Comparison of ENCODE assay signal across 14 cellular contexts in genomic region chr12:65533177-65533883, GRCh38.
DNase-seq lines count a peak whose midpoint lies in the region; ATAC-seq and TF ChIP-seq lines count a peak whose summit lies in the region.
"Had no signal": no experiment of that assay in that cellular context is flagged by ENCODE, and none has a peak within 500 bp of the region (broad histone marks: within the 10 kb centered on the region; RNA-seq: fewer than 3 reads in every experiment).

No MANE protein-coding gene starts in this region.

- whole genome bisulfite sequencing in mesodermal cell (ENCODE audit: insufficient coverage in 2 of 2), 2 experiments, result 91 to 95% methylated on average over 9 of the region's 10 CpGs

- H3K4me1 Mint-ChIP-seq in Calu3 (ENCODE audit: low read depth, unreplicated experiment), result peaks cover 59% of the 10 kb centered on the region
- H3K4me1 Mint-ChIP-seq in activated naive CD8-positive, alpha-beta T cell treated with anti-CD3 and anti-CD28 coated beads for 36 hours, result peaks cover 1% of the 10 kb centered on the region

- peak overlapping the region; percentile 94 for H3K27ac Mint-ChIP-seq in Calu3 (ENCODE audit: unreplicated experiment)
- no peak overlapping the region for H3K27ac Mint-ChIP-seq in activated naive CD8-positive, alpha-beta T cell treated with anti-CD3 and anti-CD28 coated beads for 36 hours
- H3K27ac Mint-ChIP-seq: activated naive CD8-positive, alpha-beta T cell treated with anti-CD3 and anti-CD28 coated beads, Interleukin-2, amount 10 ng/mL, durations not matched to agents 7 days and 5 days had no signal

- no peak overlapping the region for H3K9ac ChIP-seq in Loucy (ENCODE audit: low read depth, low read length, poor library complexity, severe bottlenecking)

- in situ Hi-C loops in astrocyte of the spinal cord (cut with HindIII; ENCODE audit: low sequenced_read_pairs) (no loop called here), ACHN (cut with HindIII; ENCODE audit: low pct_ligation_motif_present, low pct_unique_long_range_greater_than_20kb, low sequenced_read_pairs) (no loop called here)

- H3K4me1 ChIP-seq in Loucy (ENCODE audit: insufficient read depth, low read length, poor library complexity, severe bottlenecking) (peaks cover 31% of the 10 kb centered on the region), mesodermal cell (ENCODE audit: control insufficient read depth, insufficient read depth, low read length, poor library complexity, severe bottlenecking) (peaks cover 46% of the 10 kb centered on the region)
- H3K4me1 ChIP-seq: Peyer's patch, prostate gland had no signal

- H3K27me3 ChIP-seq in Loucy (ENCODE audit: insufficient read depth, low read length, poor library complexity, severe bottlenecking), result peaks cover 5% of the 10 kb centered on the region
- H3K27me3 ChIP-seq: Peyer's patch had no signal

- H2AFZ ChIP-seq in Loucy (ENCODE audit: low read length), result no peak overlapping the region

- H3K4me2 ChIP-seq in Loucy (ENCODE audit: low read depth, low read length, poor library complexity, severe bottlenecking), result peak overlapping the region; percentile 70

- no peaks in the 10 kb centered on the region for H3K79me2 ChIP-seq in Loucy (ENCODE audit: insufficient read depth, low read length)

- H3K9me3 ChIP-seq in Loucy (ENCODE audit: insufficient read depth, low read depth, low read length), result no peaks in the 10 kb centered on the region
- H3K9me3 ChIP-seq in mesodermal cell (ENCODE audit: control insufficient read depth, low read length), result peaks cover 8% of the 10 kb centered on the region
- H3K9me3 ChIP-seq: Peyer's patch, prostate gland had no signal

- no peaks in the 10 kb centered on the region for H3K9me3 Mint-ChIP-seq in Calu3 (ENCODE audit: low read depth, unreplicated experiment)
- no peaks in the 10 kb centered on the region for H3K9me3 Mint-ChIP-seq in activated naive CD8-positive, alpha-beta T cell treated with anti-CD3 and anti-CD28 coated beads for 36 hours
- H3K9me3 Mint-ChIP-seq: activated naive CD8-positive, alpha-beta T cell treated with anti-CD3 and anti-CD28 coated beads, Interleukin-2, amount 10 ng/mL, durations not matched to agents 7 days and 5 days had no signal

- intact Hi-C loops in Calu3 (cut with micrococcal nuclease; ENCODE audit: unreplicated experiment), result loop anchor here (10.0 kb wide), 2 partner anchors 219 to 291 kb away; partner anchors contain the start of gene HMGA2

- BruUV-seq in Calu3 (replicated peaks; lab: Mats Ljungman, UMichigan), result no TSS peak

- ATAC-seq in HG03521 (IDR thresholded peaks at IDR 0.05; ENCODE audit: unreplicated experiment) (no peak), HG03520 (IDR thresholded peaks at IDR 0.05; ENCODE audit: unreplicated experiment) (no peak)
- ATAC-seq: left cardiac atrium had no signal

- DNase-seq in Calu3, result no peak
- DNase-seq in astrocyte of the spinal cord (ENCODE audit: low read depth, low spot score), result peak; percentile 64
- no peak for DNase-seq in activated naive CD8-positive, alpha-beta T cell treated with anti-CD3 and anti-CD28 coated beads for 36 hours
- no peak for DNase-seq in ACHN
- DNase-seq: activated CD4-positive, alpha-beta T cell treated with anti-CD3 and anti-CD28 coated beads for 48 hours; activated naive CD8-positive, alpha-beta T cell treated with anti-CD3 and anti-CD28 coated beads, Interleukin-2, amount 10 ng/mL, durations not matched to agents 7 days and 5 days; left cardiac atrium; NCI-H146; Peyer's patch had no signal

- H4K20me1 ChIP-seq in Loucy (ENCODE audit: insufficient read depth, low read length, poor library complexity, severe bottlenecking), result no peaks in the 10 kb centered on the region

- TF ChIP-seq CTCF in Calu3 (IDR thresholded peaks at IDR 0.05; ENCODE audit: unreplicated experiment), result no peak
- no peak for TF ChIP-seq CTCF in Loucy (conservative IDR thresholded peaks at IDR 0.05; ENCODE audit: low read length)
- no peak for TF ChIP-seq CTCF in astrocyte of the spinal cord (IDR thresholded peaks at IDR 0.05; ENCODE audit: low read depth, low read length)

- H3K36me3 Mint-ChIP-seq in Calu3 (ENCODE audit: insufficient read depth, unreplicated experiment), result peaks cover 7% of the 10 kb centered on the region
- peaks cover 1% of the 10 kb centered on the region for H3K36me3 Mint-ChIP-seq in activated naive CD8-positive, alpha-beta T cell treated with anti-CD3 and anti-CD28 coated beads for 36 hours
- H3K36me3 Mint-ChIP-seq: activated naive CD8-positive, alpha-beta T cell treated with anti-CD3 and anti-CD28 coated beads, Interleukin-2, amount 10 ng/mL, durations not matched to agents 7 days and 5 days had no signal

- H3K4me3 Mint-ChIP-seq in Calu3 (ENCODE audit: low read depth, unreplicated experiment), result peak overlapping the region; percentile 59
- no peak overlapping the region for H3K4me3 Mint-ChIP-seq in activated naive CD8-positive, alpha-beta T cell treated with anti-CD3 and anti-CD28 coated beads for 36 hours
- H3K4me3 Mint-ChIP-seq: activated naive CD8-positive, alpha-beta T cell treated with anti-CD3 and anti-CD28 coated beads, Interleukin-2, amount 10 ng/mL, durations not matched to agents 7 days and 5 days had no signal

- no peaks in the 10 kb centered on the region for H3K9me2 ChIP-seq in Loucy (replicated peaks; ENCODE audit: low read depth, low read length)

- CTCF ChIA-PET in Calu3 (lab: Charles Lee), result interaction anchor here (0.5 to 1.6 kb wide), 6 partner anchors 23 to 246 kb away, joined by 3 to 4 read pairs (median 3); no protein-coding TSS in a partner anchor

- H3F3A ChIP-seq in Loucy (ENCODE audit: low read depth), result peaks cover 2% of the 10 kb centered on the region; the same call in 1 of the 2 replicates

- H3K27ac ChIP-seq in mesodermal cell (ENCODE audit: low read depth, low read length, severe bottlenecking), result peak overlapping the region; percentile 83
- H3K27ac ChIP-seq: Peyer's patch, prostate gland had no signal

- peak overlapping the region; percentile 55 for H3K4me3 ChIP-seq in Loucy (ENCODE audit: low read length, poor library complexity, severe bottlenecking)
- no peak overlapping the region for H3K4me3 ChIP-seq in astrocyte of the spinal cord (ENCODE audit: low read depth, low read length)
- H3K4me3 ChIP-seq in mesodermal cell (ENCODE audit: extremely low read depth, insufficient read depth, low read length, poor library complexity, severe bottlenecking), result no peak overlapping the region
- H3K4me3 ChIP-seq: Peyer's patch, prostate gland had no signal

- H3K36me3 ChIP-seq in Loucy (ENCODE audit: insufficient read depth, low read length) (no peaks in the 10 kb centered on the region), mesodermal cell (ENCODE audit: control insufficient read depth, insufficient read depth, low read length) (no peaks in the 10 kb centered on the region)
- H3K36me3 ChIP-seq: Peyer's patch, prostate gland had no signal

- H3K27me3 Mint-ChIP-seq in Calu3 (ENCODE audit: unreplicated experiment), result no peaks in the 10 kb centered on the region
- no peaks in the 10 kb centered on the region for H3K27me3 Mint-ChIP-seq in activated naive CD8-positive, alpha-beta T cell treated with anti-CD3 and anti-CD28 coated beads for 36 hours
